ENCODE assay signal across 8 cellular contexts in the genomic region with DNA sequence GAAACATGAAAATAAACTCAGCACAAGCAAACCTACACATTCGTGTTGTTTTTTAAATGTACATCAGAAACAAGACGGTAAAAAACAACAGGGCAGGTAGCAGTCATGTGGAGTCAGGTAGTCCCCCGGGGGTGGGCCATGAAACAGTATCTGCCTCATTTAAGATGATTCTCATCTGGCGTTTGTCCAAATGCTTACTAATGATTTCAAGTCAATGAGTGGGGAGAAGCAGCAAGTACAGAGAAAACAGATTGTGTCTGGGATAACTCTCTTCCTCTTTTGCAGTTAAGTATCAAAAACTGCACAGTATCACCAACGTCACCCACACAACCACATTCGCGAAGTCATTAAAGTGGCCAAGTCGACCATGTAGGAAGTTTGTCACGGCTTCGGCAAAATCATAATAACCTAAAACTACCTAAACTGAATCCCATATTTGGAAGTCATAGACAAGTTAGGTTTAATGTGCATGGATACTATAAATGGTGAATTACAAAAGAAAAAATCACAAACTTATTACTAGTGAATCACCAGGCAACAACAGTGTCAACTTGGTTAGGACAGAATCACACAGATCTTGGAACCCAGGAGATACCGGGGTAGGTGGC. TPM values are rescaled to one million over a fixed set of nuclear protein-coding genes. Genes with fewer than 3 reads are reported as not detected.
A peak's percentile ranks its signal among the peaks of the same experiment; 100 is the strongest.
DNase-seq lines count a peak whose midpoint lies in the region; ATAC-seq, FAIRE-seq and TF ChIP-seq lines count a peak whose summit lies in the region.

No MANE protein-coding gene starts in this region.

- H3K36me3 ChIP-seq in adipocyte (ENCODE audit: control insufficient read depth, insufficient read depth, low read length, severe bottlenecking): no peaks in the 10 kb centered on the region
- peaks cover 0 to 4% of the 10 kb centered on the region in 2 experiments for H3K36me3 ChIP-seq in keratinocyte (ENCODE audit: control insufficient read depth in 2 of 2, extremely low read depth in 1 of 2, insufficient read depth in 2 of 2, low read length in 2 of 2)
- no peaks in the 10 kb centered on the region for H3K36me3 ChIP-seq in stomach smooth muscle (ENCODE audit: control insufficient read depth in 2 of 2, insufficient read depth in 2 of 2, low read length in 2 of 2)

- peaks cover 3% of the 10 kb centered on the region for H4K20me1 ChIP-seq in keratinocyte (ENCODE audit: control insufficient read depth, extremely low read depth, insufficient read depth, low read length)

- no peaks in the 10 kb centered on the region for H3K9me3 ChIP-seq in adipocyte (ENCODE audit: control insufficient read depth, low read length)
- no peaks in the 10 kb centered on the region for H3K9me3 ChIP-seq in keratinocyte (ENCODE audit: control insufficient read depth, low read depth, low read length)
- no peaks in the 10 kb centered on the region for H3K9me3 ChIP-seq in stomach smooth muscle (ENCODE audit: control insufficient read depth in 2 of 2, low read length in 2 of 2)

- H3K27me3 ChIP-seq in adipocyte (replicated peaks; ENCODE audit: control insufficient read depth, insufficient read depth, low read length) (no peaks in the 10 kb centered on the region), keratinocyte (ENCODE audit: control insufficient read depth, extremely low read depth, insufficient read depth, low read length) (no peaks in the 10 kb centered on the region), stomach smooth muscle (ENCODE audit: control insufficient read depth in 1 of 2, insufficient read depth in 2 of 2, low read length in 2 of 2) (no peaks in the 10 kb centered on the region)

- H3K4me2 ChIP-seq in keratinocyte (ENCODE audit: control insufficient read depth, extremely low read depth, insufficient read depth, low read depth, low read length): peak overlapping the region; percentile 98

- H3K27ac ChIP-seq in keratinocyte (ENCODE audit: control insufficient read depth, insufficient read depth, low read length): peak overlapping the region; percentile 98
- peak overlapping the region; percentile 99 for H3K27ac ChIP-seq in stomach smooth muscle (ENCODE audit: low read length)

- peak; percentile 39 for ATAC-seq in HG03378 (IDR thresholded peaks at IDR 0.05; ENCODE audit: unreplicated experiment)

- H3K4me3 ChIP-seq in adipocyte (ENCODE audit: low read length) (peak overlapping the region; percentile 100), keratinocyte (ENCODE audit: control insufficient read depth in 2 of 3, extremely low read depth in 1 of 3, insufficient read depth in 2 of 3, low read depth in 1 of 3, low read length in 3 of 3) (peak overlapping the region; percentile 91 to 99 (median 98)), stomach smooth muscle (ENCODE audit: low read length in 2 of 2) (peak overlapping the region; percentile 93 to 97)

- dilution Hi-C loops in keratinocyte (cut with MboI; ENCODE audit: extremely low pct_ligation_motif_present, low sequenced_read_pairs): no loop called here

- peaks cover 57% of the 10 kb centered on the region for H3K79me2 ChIP-seq in keratinocyte (ENCODE audit: control insufficient read depth, insufficient read depth, low read length)

- no peaks in the 10 kb centered on the region for H3K9me1 ChIP-seq in keratinocyte (ENCODE audit: control insufficient read depth, extremely low read depth, insufficient read depth, low read length)

- H3K9ac ChIP-seq in adipocyte (ENCODE audit: low read length) (peak overlapping the region; percentile 99), keratinocyte (ENCODE audit: control insufficient read depth, extremely low read depth, insufficient read depth, low read length) (peak overlapping the region; percentile 94), stomach smooth muscle (ENCODE audit: low read length in 2 of 2) (peak overlapping the region; percentile 98 to 99)

- H3K4me1 ChIP-seq in adipocyte (ENCODE audit: control insufficient read depth, insufficient read depth, low read length): peaks cover 32% of the 10 kb centered on the region
- H3K4me1 ChIP-seq in keratinocyte (ENCODE audit: control insufficient read depth, extremely low read depth, insufficient read depth, low read length): peaks cover 36% of the 10 kb centered on the region
- peaks cover 8% of the 10 kb centered on the region for H3K4me1 ChIP-seq in stomach smooth muscle (ENCODE audit: control insufficient read depth, insufficient read depth, low read length)

- no peak for TF ChIP-seq CTCF in keratinocyte (optimal IDR thresholded peaks at IDR 0.05 in 1 of 3, IDR thresholded peaks at IDR 0.05 in 1 of 3, conservative IDR thresholded peaks at IDR 0.05 in 1 of 3; ENCODE audit: extremely low read depth in 1 of 3, insufficient read depth in 2 of 3, low read length in 3 of 3)

- FAIRE-seq in keratinocyte (lab: Jason Lieb, UNC): no peak

- H2AFZ ChIP-seq in keratinocyte (ENCODE audit: control insufficient read depth, low read length): no peak overlapping the region

- DNase-seq in stimulated activated CD4-positive, alpha-beta T cell treated with anti-CD3 and anti-CD28 coated beads, Interleukin-15, amount 100 ng/mL, for 24 hours: peak; percentile 49
- no peak for DNase-seq in stimulated activated CD4-positive, alpha-beta T cell treated with anti-CD3 and anti-CD28 coated beads, Interleukin-12 subunit alpha, Interleukin-12 subunit beta, amount 100 ng/mL, for 4 hours
- DNase-seq in NOMO-1 (lab: John Stamatoyannopoulos, UW; ENCODE audit: unreplicated experiment in 2 of 2) (peak; percentile 64 to 92), adipocyte (ENCODE audit: low read depth) (peak; percentile 85), keratinocyte (ENCODE audit: low read depth, low spot score) (no peak), cerebellar nuclear complex (lab: John Stamatoyannopoulos, UW) (no peak)

RNA-seq across cellular contexts. Expression of gene LAPTM4A, which starts 1.2 kb away (rescaled TPM):
- 254 to 509 TPM (median 460 TPM) in 3 replicates for polyA plus RNA-seq in keratinocyte
- 67.7 TPM for polyA plus RNA-seq in keratinocyte (2011; ENCODE audit: low read depth)
- polyA plus RNA-seq in keratinocyte (2011; cell fraction: cytosol; rRNA removed): 226 and 462 TPM in 2 replicates
- polyA plus RNA-seq in keratinocyte (2011; cell fraction: nucleus; rRNA removed): 737 and 886 TPM in 2 replicates
- polyA plus RNA-seq in keratinocyte (2012; ENCODE audit: low replicate concordance): 148 and 245 TPM in 2 replicates
- 40.9 to 255 TPM (median 189 TPM) in 3 replicates for polyA minus RNA-seq in keratinocyte
- polyA minus RNA-seq in keratinocyte (2011; cell fraction: cytosol; rRNA and poly(A)+ RNA removed): 91.5 TPM
- polyA minus RNA-seq in keratinocyte (2011; cell fraction: nucleus; rRNA and poly(A)+ RNA removed): 165 and 291 TPM in 2 replicates

RNA-seq across cellular contexts. Expression of gene MATN3, which starts 37.7 kb away (rescaled TPM):
- polyA plus RNA-seq in keratinocyte: 0.81 to 2.4 TPM (median 1.4 TPM) in 3 replicates
- not detected for polyA plus RNA-seq in keratinocyte (2011; ENCODE audit: low read depth)
- 0.51 and 0.56 TPM in 2 replicates for polyA plus RNA-seq in keratinocyte (2011; cell fraction: cytosol; rRNA removed)
- 1.7 and 2.5 TPM in 2 replicates for polyA plus RNA-seq in keratinocyte (2011; cell fraction: nucleus; rRNA removed)
- 0.14 and 1.6 TPM in 2 replicates for polyA plus RNA-seq in keratinocyte (2012; ENCODE audit: low replicate concordance)
- 0.26 to 0.93 TPM (median 0.56 TPM) in 3 replicates for polyA minus RNA-seq in keratinocyte
- not detected for polyA minus RNA-seq in keratinocyte (2011; cell fraction: cytosol; rRNA and poly(A)+ RNA removed)
- 0.42 and 0.78 TPM in 2 replicates for polyA minus RNA-seq in keratinocyte (2011; cell fraction: nucleus; rRNA and poly(A)+ RNA removed)

Comparison
In these comparisons a context has a peak if more than half of its experiments do, and no peak if none do; other contexts are left out.
1. DNase-seq: peak in stimulated activated CD4-positive, alpha-beta T cell treated with anti-CD3 and anti-CD28 coated beads, Interleukin-15, amount 100 ng/mL, for 24 hours (single experiment), NOMO-1 (2 of 2) and adipocyte (single experiment); none in stimulated activated CD4-positive, alpha-beta T cell treated with anti-CD3 and anti-CD28 coated beads, Interleukin-12 subunit alpha, Interleukin-12 subunit beta, amount 100 ng/mL, for 4 hours (single experiment), keratinocyte (single experiment) and cerebellar nuclear complex (0 of 2).
2. Peak in every context shown above with its lines, with median percentiles within 50 percentile points of each other: H3K4me3 ChIP-seq and H3K9ac ChIP-seq.